ENCODE assay signal across 14 cellular contexts in genomic region chr20:25402583-25402982, GRCh38. TPM values are rescaled to one million over a fixed set of nuclear protein-coding genes. Genes with fewer than 3 reads are reported as not detected.
DNase-seq lines count a peak whose midpoint lies in the region; ATAC-seq and TF ChIP-seq lines count a peak whose summit lies in the region.
"Had no signal": no experiment of that assay in that cellular context is flagged by ENCODE, and none has a peak within 500 bp of the region (broad histone marks: within the 10 kb centered on the region; RNA-seq: fewer than 3 reads in every experiment).

No MANE protein-coding gene starts in this region.

- H3K9me3 ChIP-seq in breast epithelium (peaks cover 21% of the 10 kb centered on the region in 2 donors), mammary epithelial cell (replicated peaks; ENCODE audit: insufficient read depth, low read length) (peaks cover 4% of the 10 kb centered on the region)

- H3K36me3 ChIP-seq in breast epithelium: no peaks in the 10 kb centered on the region
- H3K36me3 ChIP-seq in mammary epithelial cell (ENCODE audit: insufficient read depth, low read length): no peaks in the 10 kb centered on the region

- in situ Hi-C loops in mammary epithelial cell (cut with MboI; ENCODE audit: low sequenced_read_pairs in 2 of 2): loop anchor here (5.0 to 25.0 kb wide), 4 partner anchors 100 to 460 kb away; partner anchors contain the start of genes APMAP (in 2 of the 2) and ACSS1 (in 1 of the 2)

- no peak for TF ChIP-seq POLR2A in breast epithelium (IDR thresholded peaks at IDR 0.05)

- no TSS peak for BruUV-seq in mammary epithelial cell (replicated peaks; lab: Mats Ljungman, UMichigan)

- H3K9ac ChIP-seq in mammary epithelial cell (ENCODE audit: insufficient read depth, low read length): no peak overlapping the region

- dilution Hi-C loops in mammary epithelial cell (cut with HindIII; ENCODE audit: low sequenced_read_pairs): no loop called here

- intact Hi-C loops in breast epithelium (cut with DNase I; ENCODE audit: low total_unique reads) (no loop called here), mammary epithelial cell (cut with micrococcal nuclease) (loop anchor here (10.0 kb wide), 1 partner anchor 292 kb away; the partner anchor contains the start of gene ZNF337)

- peaks cover under 1% of the 10 kb centered on the region for H3K79me2 ChIP-seq in mammary epithelial cell (ENCODE audit: insufficient read depth, low read length)

- CTCF ChIA-PET in mammary epithelial cell (lab: Charles Lee; ENCODE audit: low non-redundant PET): no interaction called here

- TF ChIP-seq CTCF in choroid plexus epithelial cell (conservative IDR thresholded peaks at IDR 0.05; ENCODE audit: low read depth, low read length) (no peak), breast epithelium (IDR thresholded peaks at IDR 0.05) (no peak), mammary epithelial cell (conservative IDR thresholded peaks at IDR 0.05 in 1 of 2, IDR thresholded peaks at IDR 0.05 in 1 of 2; ENCODE audit: extremely low read depth in 1 of 2, insufficient read depth in 1 of 2, low read depth in 1 of 2, low read length in 2 of 2) (no peak)

- H3K4me1 ChIP-seq in breast epithelium (no peaks in the 10 kb centered on the region), mammary epithelial cell (ENCODE audit: insufficient read depth, low read length) (no peaks in the 10 kb centered on the region)

- H2AFZ ChIP-seq in mammary epithelial cell (ENCODE audit: low read depth, low read length): no peak overlapping the region

- H3K27ac ChIP-seq in breast epithelium: no peak overlapping the region
- H3K27ac ChIP-seq in mammary epithelial cell (ENCODE audit: insufficient read depth, low read depth, low read length): no peak overlapping the region
- H3K27ac ChIP-seq: C4-2B, SK-N-MC had no signal

- WGBS in mammary epithelial cell (ENCODE audit: low coverage, missing lambda C conversion rate): 96% methylated on average over 5 of the region's 7 CpGs

- no peak overlapping the region for H3K4me2 ChIP-seq in mammary epithelial cell (ENCODE audit: insufficient read depth, low read depth, low read length)

- DNase-seq in NCI-H2227 (lab: John Stamatoyannopoulos, UW; ENCODE audit: unreplicated experiment) (peak; percentile 25), NCI-H2227 treated with DMSO at 0.1 percent for 48 hours (lab: John Stamatoyannopoulos, UW) (no peak), NCI-H226 (peak; percentile 10), choroid plexus epithelial cell (ENCODE audit: low read depth) (peak; percentile 33), ureter (ENCODE audit: low spot score) (peak; percentile 25), breast epithelium (ENCODE audit: low spot score in 2 of 2) (no peak), mammary epithelial cell (no peak)
- DNase-seq: H9, Kasumi-1, NCI-H1930, NCI-H774 had no signal

- no peak for ATAC-seq in GM19463 (IDR thresholded peaks at IDR 0.05; ENCODE audit: unreplicated experiment)

- H3K27me3 ChIP-seq in breast epithelium (no peaks in the 10 kb centered on the region), mammary epithelial cell (ENCODE audit: insufficient read depth, low read length) (no peaks in the 10 kb centered on the region)

- no peaks in the 10 kb centered on the region for H4K20me1 ChIP-seq in mammary epithelial cell (ENCODE audit: insufficient read depth, low read length)

- H3K4me3 ChIP-seq in choroid plexus epithelial cell (ENCODE audit: low read depth, low read length) (no peak overlapping the region), breast epithelium (no peak overlapping the region), mammary epithelial cell (replicated peaks in 1 of 3; ENCODE audit: insufficient read depth in 1 of 3, low read depth in 2 of 3, low read length in 3 of 3) (no peak overlapping the region)
- H3K4me3 ChIP-seq: SK-N-MC had no signal

RNA-seq across cellular contexts. Expression of gene GINS1, which starts 4.9 kb away (rescaled TPM):
- total RNA-seq in ureter: 3.8 TPM
- under 1 TPM; 0.32 to 0.73 (median 0.33) TPM for total RNA-seq in breast epithelium
- total RNA-seq in mammary epithelial cell: 10 to 100 TPM in 1 of 2 donors, 1 to 10 TPM in 1; 5.7 to 16.8 TPM
- polyA plus RNA-seq in mammary epithelial cell: 13.0 TPM
- polyA minus RNA-seq in mammary epithelial cell: 39.0 TPM

RNA-seq across cellular contexts. Expression of gene ABHD12, which starts 11.9 kb away (rescaled TPM):
- total RNA-seq in ureter: 105 TPM
- total RNA-seq in breast epithelium: 10 to 100 TPM; 26.9 to 67.7 (median 53.4) TPM
- 10 to 100 TPM; 21.2 to 21.6 TPM for total RNA-seq in mammary epithelial cell
- 16.8 TPM for polyA plus RNA-seq in mammary epithelial cell
- 46.9 TPM for polyA minus RNA-seq in mammary epithelial cell

Comparison
In these comparisons a context has a peak if more than half of its experiments do, and no peak if none do; other contexts are left out.
1. DNase-seq: peak in NCI-H2227 (single experiment), NCI-H226 (single experiment), choroid plexus epithelial cell (single experiment) and ureter (single experiment); none in NCI-H2227 treated with DMSO at 0.1 percent for 48 hours (single experiment), breast epithelium (0 of 2) and mammary epithelial cell (single experiment).